In the genomic region with DNA sequence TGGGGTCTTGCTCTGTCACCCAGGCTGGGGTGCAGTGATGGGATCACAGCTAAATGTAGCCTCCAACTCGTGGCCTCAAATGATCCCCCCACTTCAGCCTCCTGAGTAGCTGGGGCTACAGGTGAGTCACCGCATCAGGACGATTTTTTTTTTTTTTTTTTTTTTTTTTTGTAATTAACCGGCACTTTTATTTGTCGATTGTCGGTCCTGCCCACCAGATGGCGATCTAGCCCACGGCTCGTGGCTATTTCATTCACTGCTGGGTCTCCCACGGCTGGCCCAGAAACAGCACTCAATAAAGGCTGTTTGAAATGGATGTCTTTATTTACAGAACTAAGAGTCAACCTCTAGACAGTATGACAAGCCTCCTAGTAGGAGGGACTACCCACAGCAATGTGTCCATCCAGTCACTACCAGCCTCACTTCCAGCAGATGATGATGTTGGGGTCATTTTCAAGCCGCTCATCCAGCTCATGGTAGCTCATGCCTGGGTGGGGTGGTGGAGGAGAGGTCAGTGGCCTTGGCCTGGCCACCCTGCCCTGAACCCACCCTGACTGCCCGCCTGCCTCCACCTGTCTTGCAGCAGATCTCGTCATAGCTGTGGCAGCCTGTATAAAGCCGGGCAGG, we compare ENCODE assay signal across 8 cellular contexts. TPM values are rescaled to one million over a fixed set of nuclear protein-coding genes. Genes with fewer than 3 reads are reported as not detected.
A peak's percentile ranks its signal among the peaks of the same experiment; 100 is the strongest.
DNase-seq lines count a peak whose midpoint lies in the region; ATAC-seq, FAIRE-seq and TF ChIP-seq lines count a peak whose summit lies in the region.

No MANE protein-coding gene starts in this region.

- H2BK120ac ChIP-seq in mesenchymal stem cell (ENCODE audit: low read depth, low read length) = no peak overlapping the region

- H2BK12ac ChIP-seq in mesenchymal stem cell (ENCODE audit: low read length in 2 of 2) = no peak overlapping the region

- ATAC-seq in stimulated activated naive B cell treated with anti-CD40 and anti-IgM and Interleukin-4, amounts not matched to agents 10 μg/mL and 1 μg/mL and 100 μg/mL, for 72 hours (replicated peaks) = peak; percentile 17 to 19
- no peak for ATAC-seq in GM18498 (IDR thresholded peaks at IDR 0.05; ENCODE audit: unreplicated experiment)

- H3K4me3 ChIP-seq in GM12875 (ENCODE audit: low read depth, low read length) = no peak overlapping the region
- no peak overlapping the region for H3K4me3 ChIP-seq in mesenchymal stem cell (ENCODE audit: insufficient read depth in 1 of 2, low read depth in 1 of 2, low read length in 2 of 2)

- no peak overlapping the region for H2BK5ac ChIP-seq in mesenchymal stem cell (ENCODE audit: low read depth, low read length, poor library complexity, severe bottlenecking)

- H3K4me1 Mint-ChIP-seq in activated CD4-positive, alpha-beta T cell treated with anti-CD3 and anti-CD28 coated beads, Interleukin-2, amount 10 ng/mL, durations not matched to agents 7 days and 5 days = peaks cover 66% of the 10 kb centered on the region
- H3K4me1 Mint-ChIP-seq in stimulated activated naive B cell treated with anti-CD40 and anti-IgM and Interleukin-4, amounts not matched to agents 10 μg/mL and 1 μg/mL and 100 μg/mL, for 72 hours = peaks cover 43 to 83% of the 10 kb centered on the region in 2 donors

- CTCF ChIA-PET in activated CD4-positive, alpha-beta T cell treated with anti-CD3 and anti-CD28 coated beads, Interleukin-2, amount 10 ng/mL, durations not matched to agents 7 days and 5 days (lab: Charles Lee) = interaction anchor here (0.6 to 7.2 kb wide), 16 partner anchors 9 to 320 kb away, joined by 3 to 76 read pairs (median 4); a partner anchor contains a TSS

- no peaks in the 10 kb centered on the region for H3K9me3 ChIP-seq in mesenchymal stem cell (ENCODE audit: control insufficient read depth, low read length)

- FAIRE-seq in A204.1 (lab: Jason Lieb, UNC) = peak; percentile 90

- H3K27me3 Mint-ChIP-seq in activated CD4-positive, alpha-beta T cell treated with anti-CD3 and anti-CD28 coated beads, Interleukin-2, amount 10 ng/mL, durations not matched to agents 7 days and 5 days = no peaks in the 10 kb centered on the region
- H3K27me3 Mint-ChIP-seq in stimulated activated naive B cell treated with anti-CD40 and anti-IgM and Interleukin-4, amounts not matched to agents 10 μg/mL and 1 μg/mL and 100 μg/mL, for 72 hours = no peaks in the 10 kb centered on the region

- H3K27ac ChIP-seq in mesenchymal stem cell (ENCODE audit: low read length, poor library complexity, severe bottlenecking) = no peak overlapping the region

- peaks cover 20 to 22% of the 10 kb centered on the region in 2 experiments for H3K36me3 ChIP-seq in mesenchymal stem cell (ENCODE audit: control insufficient read depth in 1 of 2, insufficient read depth in 2 of 2, low read depth in 1 of 2, low read length in 2 of 2)

- no peak overlapping the region for H3K23ac ChIP-seq in mesenchymal stem cell (ENCODE audit: low read length in 2 of 2)

- H3K4me1 ChIP-seq in mesenchymal stem cell (ENCODE audit: control insufficient read depth, insufficient read depth, low read depth, low read length) = peaks cover 36% of the 10 kb centered on the region

- H2AK5ac ChIP-seq in mesenchymal stem cell (ENCODE audit: low read length, severe bottlenecking) = no peak overlapping the region

- POLR2A ChIA-PET in activated CD4-positive, alpha-beta T cell treated with anti-CD3 and anti-CD28 coated beads, Interleukin-2, amount 10 ng/mL, durations not matched to agents 7 days and 5 days (lab: Charles Lee) = no interaction called here

- no peak overlapping the region for H3K18ac ChIP-seq in mesenchymal stem cell (ENCODE audit: low read depth in 1 of 2, low read length in 2 of 2)

- peak; percentile 50; the same call in 1 of the 2 replicates for TF ChIP-seq CTCF in GM12875 (IDR thresholded peaks at IDR 0.05; ENCODE audit: borderline replicate concordance, insufficient read depth, low read depth, low read length)

- H3K9me3 Mint-ChIP-seq in activated CD4-positive, alpha-beta T cell treated with anti-CD3 and anti-CD28 coated beads, Interleukin-2, amount 10 ng/mL, durations not matched to agents 7 days and 5 days = no peaks in the 10 kb centered on the region
- H3K9me3 Mint-ChIP-seq in stimulated activated naive B cell treated with anti-CD40 and anti-IgM and Interleukin-4, amounts not matched to agents 10 μg/mL and 1 μg/mL and 100 μg/mL, for 72 hours = no peaks in the 10 kb centered on the region

- H3K79me1 ChIP-seq in mesenchymal stem cell (replicated peaks; ENCODE audit: low read length, poor library complexity, severe bottlenecking) = peaks cover 26% of the 10 kb centered on the region

- H3K9ac ChIP-seq in mesenchymal stem cell (ENCODE audit: low read length) = no peak overlapping the region

- H2AFZ ChIP-seq in mesenchymal stem cell (ENCODE audit: low read depth, low read length) = no peak overlapping the region

- H4K8ac ChIP-seq in mesenchymal stem cell (ENCODE audit: low read length) = peak overlapping the region; percentile 50

- no peak overlapping the region for H4K91ac ChIP-seq in mesenchymal stem cell (ENCODE audit: low read length)

- DNase-seq in NCI-H510A treated with DMSO at 0.1 percent for 48 hours (lab: John Stamatoyannopoulos, UW) (peak; percentile 58), dedifferentiated amniotic fluid mesenchymal stem cell (ENCODE audit: extremely low spot score) (peak; percentile 62), mesenchymal stem cell (peak; percentile 83)
- peak; percentile 81 for DNase-seq in activated CD4-positive, alpha-beta T cell treated with anti-CD3 and anti-CD28 coated beads, Interleukin-2, amount 10 ng/mL, durations not matched to agents 7 days and 5 days
- DNase-seq in stimulated activated naive B cell treated with anti-CD40 and anti-IgM and Interleukin-4, amounts not matched to agents 10 μg/mL and 1 μg/mL and 100 μg/mL, for 72 hours = peak; percentile 47

- no peak overlapping the region for H2BK15ac ChIP-seq in mesenchymal stem cell (ENCODE audit: low read depth, poor library complexity, severe bottlenecking)

- 34% methylated on average over 12 of the region's 14 CpGs for WGBS in mesenchymal stem cell

- H3K4ac ChIP-seq in mesenchymal stem cell (ENCODE audit: low read depth in 1 of 2, low read length in 2 of 2) = no peak overlapping the region

- H3K27ac Mint-ChIP-seq in activated CD4-positive, alpha-beta T cell treated with anti-CD3 and anti-CD28 coated beads, Interleukin-2, amount 10 ng/mL, durations not matched to agents 7 days and 5 days = peak overlapping the region; percentile 60
- H3K27ac Mint-ChIP-seq in stimulated activated naive B cell treated with anti-CD40 and anti-IgM and Interleukin-4, amounts not matched to agents 10 μg/mL and 1 μg/mL and 100 μg/mL, for 72 hours = no peak overlapping the region

- peaks cover 23% of the 10 kb centered on the region for H3K36me3 Mint-ChIP-seq in activated CD4-positive, alpha-beta T cell treated with anti-CD3 and anti-CD28 coated beads, Interleukin-2, amount 10 ng/mL, durations not matched to agents 7 days and 5 days (ENCODE audit: low read depth)
- peaks cover 12 to 28% of the 10 kb centered on the region in 2 donors for H3K36me3 Mint-ChIP-seq in stimulated activated naive B cell treated with anti-CD40 and anti-IgM and Interleukin-4, amounts not matched to agents 10 μg/mL and 1 μg/mL and 100 μg/mL, for 72 hours

- H3K14ac ChIP-seq in mesenchymal stem cell (ENCODE audit: low read length in 2 of 2) = no peak overlapping the region

- H3K4me2 ChIP-seq in mesenchymal stem cell (ENCODE audit: low read length, poor library complexity, severe bottlenecking) = no peak overlapping the region

- no peak overlapping the region for H3K4me3 Mint-ChIP-seq in activated CD4-positive, alpha-beta T cell treated with anti-CD3 and anti-CD28 coated beads, Interleukin-2, amount 10 ng/mL, durations not matched to agents 7 days and 5 days
- no peak overlapping the region for H3K4me3 Mint-ChIP-seq in stimulated activated naive B cell treated with anti-CD40 and anti-IgM and Interleukin-4, amounts not matched to agents 10 μg/mL and 1 μg/mL and 100 μg/mL, for 72 hours

- no peaks in the 10 kb centered on the region for H3K27me3 ChIP-seq in mesenchymal stem cell (ENCODE audit: control insufficient read depth in 1 of 2, insufficient read depth in 1 of 2, low read length in 2 of 2)

RNA-seq across cellular contexts. Expression of a gene that starts 1.8 kb away (rescaled TPM):
- 1 to 10 TPM; 3.5 to 3.6 TPM for total RNA-seq in activated CD4-positive, alpha-beta T cell treated with anti-CD3 and anti-CD28 coated beads, Interleukin-2, amount 10 ng/mL, durations not matched to agents 7 days and 5 days
- 0.48 TPM for polyA plus RNA-seq in mesenchymal stem cell (2013, experiment 1 of 2)
- polyA plus RNA-seq in mesenchymal stem cell (2013, experiment 2 of 2) = 0.79 TPM

RNA-seq across cellular contexts. Expression of a gene that starts 3.3 kb away (rescaled TPM):
- total RNA-seq in activated CD4-positive, alpha-beta T cell treated with anti-CD3 and anti-CD28 coated beads, Interleukin-2, amount 10 ng/mL, durations not matched to agents 7 days and 5 days = 10 to 100 TPM; 40.8 to 46.5 TPM
- polyA plus RNA-seq in mesenchymal stem cell (2013, experiment 1 of 2) = 10.6 TPM
- polyA plus RNA-seq in mesenchymal stem cell (2013, experiment 2 of 2) = 9.1 TPM

RNA-seq across cellular contexts. Expression of a gene that starts 3.4 kb away (rescaled TPM):
- 10 to 100 TPM; 35.3 to 40.9 TPM for total RNA-seq in activated CD4-positive, alpha-beta T cell treated with anti-CD3 and anti-CD28 coated beads, Interleukin-2, amount 10 ng/mL, durations not matched to agents 7 days and 5 days
- 13.5 TPM for polyA plus RNA-seq in mesenchymal stem cell (2013, experiment 1 of 2)
- polyA plus RNA-seq in mesenchymal stem cell (2013, experiment 2 of 2) = 13.5 TPM

RNA-seq across cellular contexts. Expression of a gene that starts 6.7 kb away (rescaled TPM):
- total RNA-seq in activated CD4-positive, alpha-beta T cell treated with anti-CD3 and anti-CD28 coated beads, Interleukin-2, amount 10 ng/mL, durations not matched to agents 7 days and 5 days = 100 to 1,000 TPM in 1 of 2 experiments, 10 to 100 TPM in 1; 88.3 to 122 TPM
- 12.3 TPM for polyA plus RNA-seq in mesenchymal stem cell (2013, experiment 1 of 2)
- polyA plus RNA-seq in mesenchymal stem cell (2013, experiment 2 of 2) = 12.4 TPM

RNA-seq across cellular contexts. Expression of a gene that starts 12.0 kb away (rescaled TPM):
- total RNA-seq in activated CD4-positive, alpha-beta T cell treated with anti-CD3 and anti-CD28 coated beads, Interleukin-2, amount 10 ng/mL, durations not matched to agents 7 days and 5 days = 10 to 100 TPM; 17.5 to 19.2 TPM
- 49.2 TPM for polyA plus RNA-seq in mesenchymal stem cell (2013, experiment 1 of 2)
- polyA plus RNA-seq in mesenchymal stem cell (2013, experiment 2 of 2) = 49.8 TPM
